In the genomic region with DNA sequence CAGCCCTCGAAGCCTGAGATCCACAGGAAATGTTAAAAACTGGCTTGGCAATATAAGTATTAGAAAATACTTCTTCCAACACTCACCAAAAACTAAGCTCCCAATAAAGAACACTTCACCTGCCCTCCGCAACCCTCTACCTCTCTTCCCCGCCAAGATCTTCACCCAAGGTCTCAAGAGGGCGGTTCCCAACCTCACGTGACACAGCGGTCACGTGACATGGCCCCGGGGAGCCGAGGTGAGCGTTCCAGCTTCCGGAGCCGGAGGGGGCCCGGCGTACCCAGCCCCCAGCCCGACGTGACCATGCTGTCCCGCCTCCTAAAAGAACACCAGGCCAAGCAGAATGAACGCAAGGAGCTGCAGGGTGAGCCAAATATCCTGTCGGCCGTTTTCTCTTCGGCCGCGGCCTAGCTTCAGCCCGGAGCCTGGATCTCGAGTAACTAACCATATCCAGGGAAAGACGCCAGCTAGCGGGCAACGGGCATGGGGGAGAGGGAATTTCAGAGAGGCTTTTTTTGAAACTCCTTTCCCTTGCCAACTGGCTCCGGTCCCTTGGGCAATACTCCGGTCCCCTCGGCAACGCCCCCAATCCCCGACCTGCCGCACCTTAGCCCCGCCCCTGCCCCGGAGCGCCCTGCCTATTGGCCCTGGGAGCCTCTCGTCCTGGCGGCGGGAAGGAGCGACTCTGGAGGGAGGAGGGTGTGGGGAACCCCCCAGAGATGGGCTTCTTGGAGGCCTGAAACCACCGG, we compare ENCODE assay signal across 8 cellular contexts. TPM values are rescaled to one million over a fixed set of nuclear protein-coding genes. Genes with fewer than 3 reads are reported as not detected.
A peak's percentile ranks its signal among the peaks of the same experiment; 100 is the strongest.
DNase-seq lines count a peak whose midpoint lies in the region; ATAC-seq and TF ChIP-seq lines count a peak whose summit lies in the region.

Gene BLOC1S1 (plus strand): TSS at position 214 of the 749 bp plus-strand sequence. CDS start 6 bp downstream, at position 220.

- no peaks in the 10 kb centered on the region for H3K36me3 ChIP-seq in BJ (ENCODE audit: control insufficient read depth, insufficient read depth, low read length)

- DNase-seq in BJ (ENCODE audit: low read depth) (no peak), GM19240 (ENCODE audit: insufficient read length, low spot score) (peak; percentile 97), NCI-H524 treated with DMSO at 0.1 percent for 48 hours (lab: John Stamatoyannopoulos, UW) (peak; percentile 53), choroid plexus epithelial cell (ENCODE audit: low read depth) (peak; percentile 96), kidney tubule cell (ENCODE audit: low spot score) (peak; percentile 90)
- DNase-seq in activated CD4-positive, alpha-beta T cell treated with anti-CD3 and anti-CD28 coated beads for 4 hours, result peak; percentile 91
- peak; percentile 90 to 96 (median 92) for DNase-seq in stimulated activated CD4-positive, alpha-beta T cell treated with anti-CD3 and anti-CD28 coated beads, Interleukin-1b, Interleukin-23, amount 100 ng/mL, for 24 hours (ENCODE audit: low read depth in 4 of 4, low spot score in 1 of 4)

- ATAC-seq in HG03457 (IDR thresholded peaks at IDR 0.05; ENCODE audit: unreplicated experiment), result peak; percentile 82

- H3K4me3 ChIP-seq in BJ (ENCODE audit: low read depth, low read length) (peak within 1 kb of the TSS; percentile 74), choroid plexus epithelial cell (ENCODE audit: low read depth, low read length) (peak within 1 kb of the TSS; percentile 78)

- POLR2A ChIA-PET in BJ (lab: Charles Lee), result interaction anchor here (0.7 kb wide), 1 partner anchor 14 kb away, joined by 4 read pairs; no protein-coding TSS in a partner anchor

- TF ChIP-seq CTCF in BJ (IDR thresholded peaks at IDR 0.05; ENCODE audit: insufficient read depth, low read depth, low read length), result peak; percentile 2; the same call in 1 of the 2 replicates
- no peak for TF ChIP-seq CTCF in choroid plexus epithelial cell (conservative IDR thresholded peaks at IDR 0.05; ENCODE audit: low read depth, low read length)

- H3K27me3 ChIP-seq in BJ (ENCODE audit: control insufficient read depth, insufficient read depth, low read length), result no peaks in the 10 kb centered on the region

- CTCF ChIA-PET in BJ (lab: Yijun Ruan, JAX), result interaction anchor here (0.6 to 1.7 kb wide), 5 partner anchors 9 to 1924 kb away, joined by 3 to 4 read pairs (median 3); a partner anchor contains a TSS

RNA-seq across cellular contexts. Expression of gene BLOC1S1, which starts in this region (rescaled TPM):
- polyA plus RNA-seq in BJ (2011; rRNA removed), result 147 and 172 TPM in 2 replicates
- 31.2 and 41.8 TPM in 2 replicates for polyA minus RNA-seq in BJ (2011; rRNA and poly(A)+ RNA removed)
